Comparison of ENCODE assay signal across 1 cellular context in genomic region chr9:80500300-80500699, GRCh38.
TF ChIP-seq lines count a peak whose summit lies in the region.

No MANE protein-coding gene starts in this region.

TF ChIP-seq in H1, 55 proteins besides CTCF, POLR2A, EP300 and RAD21 (continued from another document):
- TF ChIP-seq SAP30 (IDR thresholded peaks at IDR 0.05; ENCODE audit: insufficient read depth, insufficient replicate concordance, low read length): no peak
- no peak for TF ChIP-seq KDM4A (IDR thresholded peaks at IDR 0.05; ENCODE audit: low read depth, low read length, severe bottlenecking)
- TF ChIP-seq JUND (IDR thresholded peaks at IDR 0.05; ENCODE audit: low read length): no peak
- no peak for TF ChIP-seq ATF2 (IDR thresholded peaks at IDR 0.05; ENCODE audit: low read length)
- no peak for TF ChIP-seq USF2 (IDR thresholded peaks at IDR 0.05; ENCODE audit: low read length)
- TF ChIP-seq GTF2F1 (IDR thresholded peaks at IDR 0.05; ENCODE audit: borderline replicate concordance, low read depth, low read length): no peak
- no peak for TF ChIP-seq HDAC6 (IDR thresholded peaks at IDR 0.05; ENCODE audit: low read depth, low read length)
- TF ChIP-seq TCF12 (IDR thresholded peaks at IDR 0.05; ENCODE audit: low read depth, low read length): no peak
- TF ChIP-seq RBBP5 (IDR thresholded peaks at IDR 0.05; ENCODE audit: borderline replicate concordance, low read depth, low read length): no peak
- no peak for TF ChIP-seq RXRA (IDR thresholded peaks at IDR 0.05; ENCODE audit: insufficient read depth, low read depth, low read length)
- TF ChIP-seq KDM1A (IDR thresholded peaks at IDR 0.05; ENCODE audit: borderline replicate concordance, low read length): no peak
- TF ChIP-seq FOSL1 (IDR thresholded peaks at IDR 0.05; ENCODE audit: insufficient read depth, low read depth, low read length): no peak
- TF ChIP-seq CBX8 (IDR thresholded peaks at IDR 0.05; ENCODE audit: borderline replicate concordance, low read depth, low read length): no peak
- no peak for TF ChIP-seq CEBPB (IDR thresholded peaks at IDR 0.05; ENCODE audit: low read depth, low read length)
- TF ChIP-seq POU5F1 (IDR thresholded peaks at IDR 0.05; ENCODE audit: low read depth, low read length): no peak
- TF ChIP-seq BACH1 (IDR thresholded peaks at IDR 0.05; ENCODE audit: low read length): no peak
- no peak for TF ChIP-seq NRF1 (IDR thresholded peaks at IDR 0.05; ENCODE audit: low read depth, low read length)
- TF ChIP-seq EGR1 (IDR thresholded peaks at IDR 0.05; ENCODE audit: borderline replicate concordance, low read depth, low read length): no peak
